16 cellular contexts compared by ENCODE assay signal in the genomic region with DNA sequence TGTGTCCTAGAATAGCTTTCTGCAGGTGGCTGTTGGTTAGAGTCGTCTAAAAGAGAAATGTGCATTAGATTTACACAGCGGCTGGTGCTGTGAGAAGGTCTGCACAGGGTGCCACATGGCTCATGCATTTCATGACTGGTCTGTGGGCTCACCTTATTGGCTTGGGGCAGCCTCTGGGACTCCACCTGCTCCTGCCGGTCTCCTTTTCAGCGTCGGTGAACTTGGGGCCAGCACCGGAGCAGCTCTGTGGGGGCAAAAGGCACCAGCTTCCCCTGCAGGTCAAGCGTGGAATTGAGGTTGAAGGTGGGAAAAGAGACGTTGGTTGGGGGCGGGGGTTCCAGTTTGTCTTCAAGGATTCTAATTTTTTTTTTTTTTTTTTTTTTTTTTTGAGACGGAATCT. TPM values are rescaled to one million over a fixed set of nuclear protein-coding genes. Genes with fewer than 3 reads are reported as not detected.
DNase-seq lines count a peak whose midpoint lies in the region; ATAC-seq, FAIRE-seq and TF ChIP-seq lines count a peak whose summit lies in the region.
"Had no signal": no experiment of that assay in that cellular context is flagged by ENCODE, and none has a peak within 500 bp of the region (broad histone marks: within the 10 kb centered on the region; RNA-seq: fewer than 3 reads in every experiment).

No MANE protein-coding gene starts in this region.

- H3K79me1 ChIP-seq in IMR-90 (ENCODE audit: low read depth in 1 of 2, low read length in 2 of 2), result no peaks in the 10 kb centered on the region

- TF ChIP-seq RAD21 in IMR-90 (IDR thresholded peaks at IDR 0.05; ENCODE audit: low read length), result no peak
- TF ChIP-seq RAD21 in K562 (CRISPR knock-in tag; conservative IDR thresholded peaks at IDR 0.05 in 1 of 2, IDR thresholded peaks at IDR 0.05 in 1 of 2), result peak; percentile 21 to 74; a peak in 2 of 4 replicates

- no peak for FAIRE-seq in K562 (lab: Jason Lieb, UNC)

- H3K9me1 ChIP-seq in IMR-90 (ENCODE audit: insufficient read depth, low read length), result peaks cover 6% of the 10 kb centered on the region; the same call in 1 of the 2 replicates
- H3K9me1 ChIP-seq in K562 (ENCODE audit: control insufficient read depth, insufficient read depth, low read length), result no peaks in the 10 kb centered on the region

- no peak overlapping the region for H4K91ac ChIP-seq in IMR-90 (ENCODE audit: insufficient read depth, low read depth, low read length)

- TF ChIP-seq POLR2A in IMR-90 (IDR thresholded peaks at IDR 0.05; ENCODE audit: low read depth, low read length), result no peak
- TF ChIP-seq POLR2A in K562 (conservative IDR thresholded peaks at IDR 0.05), result no peak

- intact Hi-C loops in IMR-90 (cut with micrococcal nuclease) (no loop called here), K562 (cut with micrococcal nuclease) (loop anchor here (2.0 kb wide), 1 partner anchor 27 kb away; no protein-coding TSS in a partner anchor)

- TF ChIP-seq CTCF in GM12864 (IDR thresholded peaks at IDR 0.05; ENCODE audit: low read depth, low read length, missing control alignments), result peak; percentile 28
- TF ChIP-seq CTCF in IMR-90 (conservative IDR thresholded peaks at IDR 0.05; ENCODE audit: low read depth, low read length), result no peak
- TF ChIP-seq CTCF in K562 (IDR thresholded peaks at IDR 0.05 in 2 of 3, conservative IDR thresholded peaks at IDR 0.05 in 1 of 3; ENCODE audit: insufficient read depth in 2 of 3, low read depth in 1 of 3, low read length in 3 of 3), result peak; percentile 66 to 85 (median 79)
- TF ChIP-seq CTCF in neural crest cell (conservative IDR thresholded peaks at IDR 0.05), result peak; percentile 39

- no peak overlapping the region for H3K56ac ChIP-seq in IMR-90 (ENCODE audit: extremely low read depth, insufficient read depth, low read length)

- no peaks in the 10 kb centered on the region for H3K36me3 ChIP-seq in IMR-90 (ENCODE audit: control insufficient read depth, insufficient read depth, low read length)
- H3K36me3 ChIP-seq in K562 (ENCODE audit: control insufficient read depth, insufficient read depth, low read length), result no peaks in the 10 kb centered on the region

- no peaks in the 10 kb centered on the region for H3K79me2 ChIP-seq in K562 (ENCODE audit: control insufficient read depth, insufficient read depth, low read length)

- H3K4me3 Mint-ChIP-seq in neural crest cell, result no peak overlapping the region
- H3K4me3 Mint-ChIP-seq: activated CD4-positive, alpha-beta T cell treated with anti-CD3 and anti-CD28 coated beads, Interleukin-2, amount 10 ng/mL, durations not matched to agents 7 days and 5 days; activated T-cell treated with anti-CD3 and anti-CD28 coated beads, Interleukin-2, amount 50 U/mL, for 72 hours; CD4-positive, alpha-beta memory T cell had no signal

- no peak overlapping the region for H3K4ac ChIP-seq in IMR-90 (ENCODE audit: low read depth, low read length)

- ATAC-seq in IMR-90 (ENCODE audit: low read depth), result no peak
- peak; percentile 90 for ATAC-seq in K562
- no peak for ATAC-seq in esophagus mucosa
- ATAC-seq in HG02588 (IDR thresholded peaks at IDR 0.05; ENCODE audit: unreplicated experiment), result no peak
- ATAC-seq: activated T-cell treated with anti-CD3 and anti-CD28 coated beads, Interleukin-2, amount 50 U/mL, for 72 hours had no signal

- no peaks in the 10 kb centered on the region for H3K9me3 ChIP-seq in IMR-90 (ENCODE audit: control insufficient read depth, insufficient read depth, low read length)
- no peaks in the 10 kb centered on the region for H3K9me3 ChIP-seq in K562 (replicated peaks; ENCODE audit: control insufficient read depth, insufficient read depth, low read depth, low read length)

- no TSS peak for BruUV-seq in IMR-90 (replicated peaks; lab: Mats Ljungman, UMichigan)
- BruUV-seq in K562 (replicated peaks; lab: Mats Ljungman, UMichigan), result no TSS peak

- H3K27ac ChIP-seq in IMR-90 (ENCODE audit: insufficient read depth, low read length), result no peak overlapping the region
- H3K27ac ChIP-seq in K562 (ENCODE audit: extremely low read depth, low read depth, low read length), result no peak overlapping the region

- H3K27me3 Mint-ChIP-seq in neural crest cell (ENCODE audit: low read depth), result peaks cover 3% of the 10 kb centered on the region

- no peak for TF ChIP-seq EP300 in K562 (IDR thresholded peaks at IDR 0.05; ENCODE audit: low read length)

- H3K27me3 ChIP-seq in IMR-90 (ENCODE audit: control insufficient read depth, insufficient read depth, low read length) (peaks cover 7% of the 10 kb centered on the region; the same call in 1 of the 2 replicates), K562 (ENCODE audit: control insufficient read depth in 2 of 2, insufficient read depth in 2 of 2, low read length in 2 of 2) (peaks cover 35 to 37% of the 10 kb centered on the region in 2 experiments)

- H3K36me3 Mint-ChIP-seq in neural crest cell (ENCODE audit: low read depth), result no peaks in the 10 kb centered on the region
- H3K36me3 Mint-ChIP-seq: CD4-positive, alpha-beta memory T cell had no signal

- H3K4me3 ChIP-seq in GM12864 (ENCODE audit: low read depth, low read length) (no peak overlapping the region), IMR-90 (ENCODE audit: insufficient read depth, low read depth, low read length) (no peak overlapping the region), K562 (no peak overlapping the region)

- no peak overlapping the region for H2AK9ac ChIP-seq in IMR-90 (replicated peaks; ENCODE audit: low read depth, low read length, poor library complexity)

- H3K4me2 ChIP-seq in IMR-90 (ENCODE audit: low read depth, low read length) (no peak overlapping the region), K562 (ENCODE audit: insufficient read depth, low read length) (no peak overlapping the region)

- H3K23ac ChIP-seq in IMR-90 (ENCODE audit: low read depth, low read length), result no peak overlapping the region

- no peak overlapping the region for H4K5ac ChIP-seq in IMR-90 (ENCODE audit: low read depth, low read length)

- CTCF ChIA-PET in IMR-90 (lab: Yijun Ruan, JAX) (no interaction called here), K562 (lab: Yijun Ruan, JAX; ENCODE audit: low intra/inter-chr PET ratio) (interaction anchor here (0.5 to 1.3 kb wide), 3 partner anchors 29 to 85 kb away, joined by 3 to 11 read pairs (median 5); no protein-coding TSS in a partner anchor)

- H3K18ac ChIP-seq in IMR-90 (ENCODE audit: low read depth, low read length), result no peak overlapping the region

- no peak overlapping the region for H4K8ac ChIP-seq in IMR-90 (ENCODE audit: low read depth in 2 of 2, low read length in 2 of 2)

- no CpG with 5 or more reads among the region's 10 CpGs for WGBS in IMR-90 (ENCODE audit: extremely low coverage in 2 of 2, insufficient read length in 1 of 2), 2 experiments
- 12% methylated on average over 5 of the region's 10 CpGs for WGBS in K562 (ENCODE audit: insufficient coverage, low coverage, missing lambda C conversion rate)

- dilution Hi-C loops in IMR-90 (cut with HindIII; ENCODE audit: low sequenced_read_pairs, unreplicated experiment), result no loop called here

- no peak overlapping the region for H2BK120ac ChIP-seq in IMR-90 (ENCODE audit: low read depth, low read length)

- H3K9me3 Mint-ChIP-seq in neural crest cell, result no peaks in the 10 kb centered on the region
- H3K9me3 Mint-ChIP-seq: activated CD4-positive, alpha-beta T cell treated with anti-CD3 and anti-CD28 coated beads, Interleukin-2, amount 10 ng/mL, durations not matched to agents 7 days and 5 days; activated T-cell treated with anti-CD3 and anti-CD28 coated beads, Interleukin-2, amount 50 U/mL, for 72 hours had no signal

- in situ Hi-C loops in IMR-90 (cut with MboI; ENCODE audit: low sequenced_read_pairs) (no loop called here), K562 (cut with MboI) (no loop called here)

- H3K4me1 ChIP-seq in IMR-90 (ENCODE audit: control insufficient read depth, insufficient read depth, low read length) (no peaks in the 10 kb centered on the region), K562 (replicated peaks in 1 of 2; ENCODE audit: control insufficient read depth in 2 of 2, insufficient read depth in 2 of 2, low read length in 2 of 2) (peaks cover 0 to 11% of the 10 kb centered on the region in 2 experiments; a peak in 2 of 5 replicates)

- no peak overlapping the region for H2BK20ac ChIP-seq in IMR-90 (ENCODE audit: low read depth, low read length)

- H2BK5ac ChIP-seq in IMR-90 (ENCODE audit: low read depth, low read length, poor library complexity, severe bottlenecking), result no peak overlapping the region

- POLR2A ChIA-PET in IMR-90 (lab: Charles Lee; ENCODE audit: unreplicated experiment) (interaction anchor here (0.6 kb wide), 1 partner anchor 160 kb away, joined by 3 read pairs; no protein-coding TSS in a partner anchor), K562 (lab: Yijun Ruan, JAX) (interaction anchor here (0.7 to 1.4 kb wide), 8 partner anchors 12 to 238 kb away, joined by 3 to 8 read pairs (median 4); partner anchors contain the start of gene CCDC8)

- H3K27ac Mint-ChIP-seq in neural crest cell (ENCODE audit: unreplicated experiment), result no peak overlapping the region
- H3K27ac Mint-ChIP-seq: activated CD4-positive, alpha-beta T cell treated with anti-CD3 and anti-CD28 coated beads, Interleukin-2, amount 10 ng/mL, durations not matched to agents 7 days and 5 days; activated T-cell treated with anti-CD3 and anti-CD28 coated beads, Interleukin-2, amount 50 U/mL, for 72 hours; CD4-positive, alpha-beta memory T cell had no signal

- H2AK5ac ChIP-seq in IMR-90 (ENCODE audit: low read depth, low read length), result no peak overlapping the region

- H3K4me1 Mint-ChIP-seq in neural crest cell, result peaks cover 24% of the 10 kb centered on the region

- DNase-seq in GM12864 (ENCODE audit: low read depth) (no peak), IMR-90 (no peak), K562 (ENCODE audit: extremely low read depth in 1 of 4, low spot score in 3 of 4) (peak; percentile 36 to 60 (median 48)), neural crest cell (ENCODE audit: low read depth, low spot score) (no peak), GM19240 (ENCODE audit: insufficient read length, low spot score) (no peak)
- DNase-seq: activated CD4-positive, alpha-beta T cell treated with anti-CD3 and anti-CD28 coated beads, Interleukin-2, amount 10 ng/mL, durations not matched to agents 7 days and 5 days; CD4-positive, alpha-beta memory T cell; MM.1S; SIG-M5; T1000 had no signal

- H4K20me1 ChIP-seq in IMR-90 (ENCODE audit: insufficient read depth, low read length), result no peaks in the 10 kb centered on the region
- H4K20me1 ChIP-seq in K562 (replicated peaks; ENCODE audit: control insufficient read depth, insufficient read depth, low read length), result no peaks in the 10 kb centered on the region; the same call in 1 of the 2 replicates

- H3K9ac ChIP-seq in IMR-90 (ENCODE audit: low read depth, low read length) (no peak overlapping the region), K562 (ENCODE audit: insufficient read depth in 1 of 2, low read depth in 2 of 2, low read length in 2 of 2) (no peak overlapping the region)

- H3K14ac ChIP-seq in IMR-90 (replicated peaks; ENCODE audit: low read depth, low read length), result no peak overlapping the region

- peak overlapping the region; percentile 21 for H2AFZ ChIP-seq in IMR-90 (replicated peaks; ENCODE audit: low read length, poor library complexity)
- H2AFZ ChIP-seq in K562 (ENCODE audit: low read depth, low read length), result no peak overlapping the region

- H2BK15ac ChIP-seq in IMR-90 (ENCODE audit: low read depth, low read length), result no peak overlapping the region

RNA-seq across cellular contexts. Expression of gene PNMA8C, which starts 3.1 kb away (rescaled TPM):
- under 0.01 and 0.18 TPM in 2 replicates for total RNA-seq in IMR-90 (2012; rRNA removed)
- polyA plus RNA-seq in IMR-90 (2012; rRNA removed), result 0.09 TPM in 1 of 2 replicates, not detected in the other
- polyA plus RNA-seq in IMR-90 (2012; cell fraction: cytosol; rRNA removed), result 0.03 TPM in 1 of 2 replicates, not detected in the other
- 0.03 and 0.13 TPM in 2 replicates for polyA plus RNA-seq in IMR-90 (2012; cell fraction: nucleus; rRNA removed; ENCODE audit: low replicate concordance)
- total RNA-seq in K562 (2011; cell fraction: chromatin; rRNA removed; ENCODE audit: low replicate concordance), result 0.12 TPM in 1 of 2 replicates, not detected in the other
- not detected in 2 replicates for total RNA-seq in K562 (2011; cell fraction: nucleolus; rRNA removed)
- not detected in 2 replicates for total RNA-seq in K562 (2011; cell fraction: nucleoplasm; rRNA removed)
- 0.04 and 0.05 TPM in 2 replicates for total RNA-seq in K562 (2014; rRNA removed)
- total RNA-seq in K562 (2014; rRNA removed; fragmentation: Illumina TruSeq; extraction: Trizol), result not detected in 2 replicates
- total RNA-seq in K562 (2015; rRNA removed; fragmentation: Illumina TruSeq; extraction: Trizol), result 0.04 TPM in 1 of 2 replicates, not detected in the other
- 0.04 TPM in 1 of 2 replicates, not detected in the other for total RNA-seq in K562 (2021)
- 0.01 TPM in 1 of 2 replicates, not detected in the other for polyA plus RNA-seq in K562 (2011; rRNA removed)
- 0.01 TPM in 2 replicates for polyA plus RNA-seq in K562 (2011; cell fraction: cytosol; rRNA removed)
- 0.03 TPM in 1 of 2 replicates, not detected in the other for polyA plus RNA-seq in K562 (2011; cell fraction: nucleus; rRNA removed)
- 0.03 and 0.05 TPM in 2 replicates for polyA plus RNA-seq in K562 (2012)
- polyA plus RNA-seq in K562 (2014; fragmentation: Illumina TruSeq; extraction: Trizol), result not detected in 2 replicates
- polyA plus RNA-seq in K562 (2014; fragmentation: Nextera tagmentation; extraction: Ambion mirVana), result not detected
- 0.05 TPM in 1 of 2 replicates, not detected in the other for polyA plus RNA-seq in K562 (2014; rRNA removed)
- polyA minus RNA-seq in K562 (2011; rRNA and poly(A)+ RNA removed), result not detected in 2 replicates
- polyA minus RNA-seq in K562 (2011; cell fraction: cytosol; rRNA and poly(A)+ RNA removed), result not detected in 2 replicates
- 0.11 TPM in 1 of 2 replicates, not detected in the other for polyA minus RNA-seq in K562 (2011; cell fraction: nucleus; rRNA and poly(A)+ RNA removed)
- total RNA-seq in neural crest cell, result 1.4 and 1.7 TPM in 2 replicates
- total RNA-seq in esophagus mucosa, result not detected
- total RNA-seq: activated CD4-positive, alpha-beta T cell treated with anti-CD3 and anti-CD28 coated beads, Interleukin-2, amount 10 ng/mL, durations not matched to agents 7 days and 5 days; activated T-cell treated with anti-CD3 and anti-CD28 coated beads, Interleukin-2, amount 50 U/mL, for 72 hours; CD4-positive, alpha-beta memory T cell; glomerular endothelial cell; HT-29; subcutaneous adipose tissue had no signal
- polyA plus RNA-seq: CD4-positive, alpha-beta memory T cell had no signal

RNA-seq across cellular contexts. Expression of gene CCDC8, which starts 18.5 kb away (rescaled TPM):
- total RNA-seq in IMR-90 (2012; rRNA removed) (10.2 and 10.3 TPM in 2 replicates), K562 (2014; rRNA removed) (30.8 and 32.4 TPM in 2 replicates), K562 (2014; rRNA removed; fragmentation: Illumina TruSeq; extraction: Trizol) (6.6 and 9.7 TPM in 2 replicates), K562 (2015; rRNA removed; fragmentation: Illumina TruSeq; extraction: Trizol) (21.6 and 22.3 TPM in 2 replicates), K562 (2021) (21.9 and 22.5 TPM in 2 replicates), neural crest cell (23.9 and 25.1 TPM in 2 replicates), esophagus mucosa (0.80 TPM)
- polyA plus RNA-seq in IMR-90 (2012; rRNA removed) (8.9 and 9.3 TPM in 2 replicates), K562 (2011; rRNA removed) (8.0 and 9.1 TPM in 2 replicates), K562 (2014; fragmentation: Illumina TruSeq; extraction: Trizol) (15.6 and 17.8 TPM in 2 replicates), K562 (2014; fragmentation: Nextera tagmentation; extraction: Ambion mirVana) (1 to 10 TPM in 1 of 2 experiments, under 1 TPM in 1; 0.68 to 1.5 TPM), K562 (2014; rRNA removed) (19.9 and 20.8 TPM in 2 replicates)
- polyA plus RNA-seq in IMR-90 (2012; cell fraction: cytosol; rRNA removed), result 5.5 and 8.8 TPM in 2 replicates
- 3.7 and 4.1 TPM in 2 replicates for polyA plus RNA-seq in IMR-90 (2012; cell fraction: nucleus; rRNA removed; ENCODE audit: low replicate concordance)
- total RNA-seq in K562 (2011; cell fraction: chromatin; rRNA removed; ENCODE audit: low replicate concordance), result 10.0 and 21.6 TPM in 2 replicates
- 20.5 and 23.5 TPM in 2 replicates for total RNA-seq in K562 (2011; cell fraction: nucleolus; rRNA removed)
- total RNA-seq in K562 (2011; cell fraction: nucleoplasm; rRNA removed), result 15.2 and 15.6 TPM in 2 replicates
- polyA plus RNA-seq in K562 (2011; cell fraction: cytosol; rRNA removed), result 7.9 and 13.0 TPM in 2 replicates
- polyA plus RNA-seq in K562 (2011; cell fraction: nucleus; rRNA removed), result 6.3 and 8.5 TPM in 2 replicates
- 13.6 and 17.1 TPM in 2 replicates for polyA plus RNA-seq in K562 (2012)
- polyA minus RNA-seq in K562 (2011; rRNA and poly(A)+ RNA removed), result 6.3 and 7.7 TPM in 2 replicates
- polyA minus RNA-seq in K562 (2011; cell fraction: cytosol; rRNA and poly(A)+ RNA removed), result 9.2 and 11.5 TPM in 2 replicates
- polyA minus RNA-seq in K562 (2011; cell fraction: nucleus; rRNA and poly(A)+ RNA removed), result 6.5 and 12.2 TPM in 2 replicates
- total RNA-seq: activated CD4-positive, alpha-beta T cell treated with anti-CD3 and anti-CD28 coated beads, Interleukin-2, amount 10 ng/mL, durations not matched to agents 7 days and 5 days; activated T-cell treated with anti-CD3 and anti-CD28 coated beads, Interleukin-2, amount 50 U/mL, for 72 hours; CD4-positive, alpha-beta memory T cell; HT-29 had no signal
- polyA plus RNA-seq: CD4-positive, alpha-beta memory T cell had no signal

RNA-seq across cellular contexts. Expression of gene PNMA8A, which starts 39.5 kb away (rescaled TPM):
- 0.83 and 0.90 TPM in 2 replicates for total RNA-seq in IMR-90 (2012; rRNA removed)
- polyA plus RNA-seq in IMR-90 (2012; rRNA removed), result 0.73 and 0.77 TPM in 2 replicates
- polyA plus RNA-seq in IMR-90 (2012; cell fraction: cytosol; rRNA removed), result 1.5 and 2.5 TPM in 2 replicates
- 0.46 and 0.81 TPM in 2 replicates for polyA plus RNA-seq in IMR-90 (2012; cell fraction: nucleus; rRNA removed; ENCODE audit: low replicate concordance)
- 11.8 and 15.0 TPM in 2 replicates for total RNA-seq in K562 (2011; cell fraction: chromatin; rRNA removed; ENCODE audit: low replicate concordance)
- total RNA-seq in K562 (2011; cell fraction: nucleolus; rRNA removed), result 9.9 and 10.7 TPM in 2 replicates
- total RNA-seq in K562 (2011; cell fraction: nucleoplasm; rRNA removed), result 13.3 and 16.0 TPM in 2 replicates
- total RNA-seq in K562 (2014; rRNA removed), result 13.3 and 16.6 TPM in 2 replicates
- 18.4 and 19.5 TPM in 2 replicates for total RNA-seq in K562 (2014; rRNA removed; fragmentation: Illumina TruSeq; extraction: Trizol)
- total RNA-seq in K562 (2015; rRNA removed; fragmentation: Illumina TruSeq; extraction: Trizol), result 18.3 and 18.6 TPM in 2 replicates
- 14.9 and 16.3 TPM in 2 replicates for total RNA-seq in K562 (2021)
- 20.1 and 23.8 TPM in 2 replicates for polyA plus RNA-seq in K562 (2011; rRNA removed)
- 9.2 and 16.4 TPM in 2 replicates for polyA plus RNA-seq in K562 (2011; cell fraction: cytosol; rRNA removed)
- polyA plus RNA-seq in K562 (2011; cell fraction: nucleus; rRNA removed), result 5.4 and 6.0 TPM in 2 replicates
- polyA plus RNA-seq in K562 (2012), result 14.2 and 18.1 TPM in 2 replicates
- 17.8 and 18.5 TPM in 2 replicates for polyA plus RNA-seq in K562 (2014; fragmentation: Illumina TruSeq; extraction: Trizol)
- 1 to 10 TPM; 6.6 to 7.2 TPM for polyA plus RNA-seq in K562 (2014; fragmentation: Nextera tagmentation; extraction: Ambion mirVana)
- polyA plus RNA-seq in K562 (2014; rRNA removed), result 13.2 and 16.7 TPM in 2 replicates
- 12.6 and 14.7 TPM in 2 replicates for polyA minus RNA-seq in K562 (2011; rRNA and poly(A)+ RNA removed)
- polyA minus RNA-seq in K562 (2011; cell fraction: cytosol; rRNA and poly(A)+ RNA removed), result 7.6 and 8.3 TPM in 2 replicates
- 2.0 and 4.9 TPM in 2 replicates for polyA minus RNA-seq in K562 (2011; cell fraction: nucleus; rRNA and poly(A)+ RNA removed)
- total RNA-seq in neural crest cell, result 28.4 and 29.9 TPM in 2 replicates
- 0.12 TPM for total RNA-seq in esophagus mucosa
- total RNA-seq: activated CD4-positive, alpha-beta T cell treated with anti-CD3 and anti-CD28 coated beads, Interleukin-2, amount 10 ng/mL, durations not matched to agents 7 days and 5 days; HT-29 had no signal

Comparison
In these comparisons a context has a peak if more than half of its experiments do, and no peak if none do; other contexts are left out.
1. DNase-seq: peak in K562 (4 of 4); none in GM12864 (single experiment), IMR-90 (single experiment), neural crest cell (single experiment) and GM19240 (single experiment).